ENCODE assay signal across 26 cellular contexts in genomic region chr2:32931945-32932709, GRCh38. TPM values are rescaled to one million over a fixed set of nuclear protein-coding genes. Genes with fewer than 3 reads are reported as not detected.
A peak's percentile ranks its signal among the peaks of the same experiment; 100 is the strongest.
DNase-seq lines count a peak whose midpoint lies in the region; ATAC-seq and TF ChIP-seq lines count a peak whose summit lies in the region.
"Had no signal": no experiment of that assay in that cellular context is flagged by ENCODE, and none has a peak within 500 bp of the region (broad histone marks: within the 10 kb centered on the region; RNA-seq: fewer than 3 reads in every experiment).

No MANE protein-coding gene starts in this region.

- H3K14ac ChIP-seq in H9 (ENCODE audit: insufficient read depth, low read length) = no peak overlapping the region
- no peak overlapping the region for H3K14ac ChIP-seq in trophoblast cell (ENCODE audit: low read length)

- H3K23ac ChIP-seq in H9 (ENCODE audit: insufficient read length, low read depth, low read length) = no peak overlapping the region
- H3K23ac ChIP-seq in trophoblast cell (ENCODE audit: low read length) = no peak overlapping the region

- H3K36me3 Mint-ChIP-seq in H9 (ENCODE audit: insufficient read depth in 1 of 3, low read depth in 3 of 3) = peaks cover 0 to 6% (median 0%) of the 10 kb centered on the region in 3 experiments; a peak in 3 of 7 replicates
- no peaks in the 10 kb centered on the region for H3K36me3 Mint-ChIP-seq in T-helper 2 cell treated with Interferon-gamma antibody and Interleukin-4, amounts not matched to agents 5 μg/mL and 100 μg/mL, for 36 hours (ENCODE audit: low read depth)
- H3K36me3 Mint-ChIP-seq: stimulated activated effector memory CD8-positive, alpha-beta T cell treated with anti-CD3 and anti-CD28 coated beads, Interleukin-12 subunit alpha, Interleukin-12 subunit beta, amount 100 ng/mL, for 72 hours had no signal

- DNase-seq in H9 (peak; percentile 52), PC-3 (peak; percentile 22), foreskin melanocyte (peak; percentile 21), trophoblast cell (peak in 1 of 2 donors; percentile 64), medulla oblongata (ENCODE audit: extremely low spot score) (no peak), body of pancreas (no peak)
- no peak for DNase-seq in T-helper 2 cell treated with Interferon-gamma antibody and Interleukin-4, amounts not matched to agents 5 μg/mL and 100 μg/mL, for 36 hours (ENCODE audit: low spot score)
- DNase-seq: activated CD8-positive, alpha-beta memory T cell treated with anti-CD3 and anti-CD28 coated beads, Interleukin-2, amount 50 U/mL, for 4 hours; activated naive CD4-positive, alpha-beta T cell treated with anti-CD3 and anti-CD28 coated beads, Interleukin-2, amount 50 U/mL, for 16 hours; anterior cingulate cortex; central memory CD4-positive, alpha-beta T cell; hypothalamus; KG1; mesenchymal stem cell; NCI-H1694 treated with DMSO at 0.1 percent for 48 hours; NCI-H2171 treated with DMSO at 0.1 percent for 48 hours; NCI-H526; nucleus accumbens; stimulated activated CD4-positive, alpha-beta T cell treated with anti-CD3 and anti-CD28 coated beads, Interleukin-2, amount 100 ng/mL, for 48 hours; T-helper 9 cell; uterus; WERI-Rb-1 had no signal

- no peak overlapping the region for H4K5ac ChIP-seq in H9 (ENCODE audit: insufficient read length, low read depth, low read length)

- peak overlapping the region; percentile 37 for H3K4me2 ChIP-seq in H9 (ENCODE audit: insufficient read depth, insufficient read length, low read length)
- H3K4me2 ChIP-seq in PC-3 (ENCODE audit: low read length) = peak overlapping the region; percentile 48
- H3K4me2 ChIP-seq in trophoblast cell (ENCODE audit: low read length) = no peak overlapping the region

- H4K91ac ChIP-seq in H9 (ENCODE audit: insufficient read length, low read depth, low read length) = no peak overlapping the region
- H4K91ac ChIP-seq in trophoblast cell (ENCODE audit: low read depth, low read length) = peak overlapping the region; percentile 16

- H3K27me3 Mint-ChIP-seq in H9 (ENCODE audit: low read depth) = no peaks in the 10 kb centered on the region
- H3K27me3 Mint-ChIP-seq in T-helper 2 cell treated with Interferon-gamma antibody and Interleukin-4, amounts not matched to agents 5 μg/mL and 100 μg/mL, for 36 hours (ENCODE audit: low read depth) = peaks cover 19% of the 10 kb centered on the region

- H3K56ac ChIP-seq in H9 (ENCODE audit: insufficient read length, low read depth, low read length) = no peak overlapping the region

- no peak overlapping the region for H3T11ph ChIP-seq in H9 (ENCODE audit: low read length)

- H3F3A ChIP-seq in PC-3 (ENCODE audit: low read length, unreplicated experiment) = no peaks in the 10 kb centered on the region

- H4K8ac ChIP-seq in H9 (replicated peaks; ENCODE audit: insufficient read length, low read depth, low read length) = no peak overlapping the region
- H4K8ac ChIP-seq in trophoblast cell (ENCODE audit: low read depth, low read length) = no peak overlapping the region

- no peak for TF ChIP-seq POLR2A in body of pancreas (IDR thresholded peaks at IDR 0.05)

- WGBS in H9 (ENCODE audit: extremely low coverage, insufficient read length, low lambda C conversion rate) = no CpG with 5 or more reads among the region's 12 CpGs
- WGBS in trophoblast cell (ENCODE audit: extremely low coverage, insufficient coverage, insufficient read length) = no CpG with 5 or more reads among the region's 12 CpGs
- 69% methylated on average over 12 of the region's 12 CpGs for WGBS in body of pancreas, 2 donors

- H3K27me3 ChIP-seq in H9 (ENCODE audit: insufficient read depth, low read length) (no peaks in the 10 kb centered on the region), PC-3 (ENCODE audit: low read length) (no peaks in the 10 kb centered on the region), trophoblast cell (ENCODE audit: insufficient read depth, low read length) (no peaks in the 10 kb centered on the region), body of pancreas (no peaks in the 10 kb centered on the region)
- H3K27me3 ChIP-seq: uterus had no signal

- H3K9me2 ChIP-seq in PC-3 (replicated peaks; ENCODE audit: low read length) = no peaks in the 10 kb centered on the region

- no peak overlapping the region for H2AFZ ChIP-seq in H9 (ENCODE audit: low read length)
- H2AFZ ChIP-seq in PC-3 (ENCODE audit: low read length) = peak overlapping the region; percentile 33; the same call in 1 of the 2 replicates
- no peak overlapping the region for H2AFZ ChIP-seq in trophoblast cell (ENCODE audit: insufficient read depth, low read length, poor library complexity)

- no peak overlapping the region for H4K12ac ChIP-seq in trophoblast cell (ENCODE audit: low read depth, low read length)

- no peak for TF ChIP-seq CTCF in H9 (conservative IDR thresholded peaks at IDR 0.05)
- no peak for TF ChIP-seq CTCF in PC-3 (conservative IDR thresholded peaks at IDR 0.05; ENCODE audit: low read depth, low read length)
- no peak for TF ChIP-seq CTCF in body of pancreas (IDR thresholded peaks at IDR 0.05)

- H3K36me3 ChIP-seq in PC-3 (ENCODE audit: low read depth, low read length) = no peaks in the 10 kb centered on the region
- H3K36me3 ChIP-seq in trophoblast cell (ENCODE audit: control insufficient read depth in 1 of 2, insufficient read depth in 2 of 2, low read length in 2 of 2) = no peaks in the 10 kb centered on the region
- H3K36me3 ChIP-seq in body of pancreas (replicated peaks in 1 of 2; ENCODE audit: insufficient read depth in 1 of 2, low read depth in 2 of 2) = no peaks in the 10 kb centered on the region
- H3K36me3 ChIP-seq: suprapubic skin, uterus, WERI-Rb-1 had no signal

- no peak overlapping the region for H3K9ac ChIP-seq in H9 (ENCODE audit: extremely low read depth, insufficient read length, low read length)
- H3K9ac ChIP-seq in PC-3 (ENCODE audit: low read length) = no peak overlapping the region
- no peak overlapping the region for H3K9ac ChIP-seq in trophoblast cell (ENCODE audit: low read length)

- intact Hi-C loops in PC-3 (cut with micrococcal nuclease) (no loop called here), body of pancreas (cut with DNase I) (no loop called here)

- no peak overlapping the region for H2BK12ac ChIP-seq in H9 (ENCODE audit: insufficient read length, low read depth, low read length)
- H2BK12ac ChIP-seq in trophoblast cell (ENCODE audit: low read length) = peak overlapping the region; percentile 20

- H3K4me3 ChIP-seq in PC-3 (ENCODE audit: low read length) (no peak overlapping the region), trophoblast cell (ENCODE audit: low read depth, low read length) (no peak overlapping the region), body of pancreas (no peak overlapping the region)
- H3K4me3 ChIP-seq: suprapubic skin, uterus had no signal

- H3K9me3 ChIP-seq in H9 (ENCODE audit: control insufficient read depth, low read depth, low read length) = no peaks in the 10 kb centered on the region
- no peaks in the 10 kb centered on the region for H3K9me3 ChIP-seq in PC-3 (ENCODE audit: low read length)
- no peaks in the 10 kb centered on the region for H3K9me3 ChIP-seq in trophoblast cell (ENCODE audit: insufficient read depth, low read depth, low read length)
- H3K9me3 ChIP-seq in body of pancreas = no peaks in the 10 kb centered on the region
- H3K9me3 ChIP-seq: suprapubic skin, uterus had no signal

- no peak for ATAC-seq in PC-3
- no peak for ATAC-seq in body of pancreas
- ATAC-seq: stimulated activated effector memory CD8-positive, alpha-beta T cell treated with anti-CD3 and anti-CD28 coated beads, Interleukin-12 subunit alpha, Interleukin-12 subunit beta, amount 100 ng/mL, for 72 hours had no signal

- H2BK120ac ChIP-seq in H9 (ENCODE audit: low read depth, low read length, poor library complexity, severe bottlenecking) (no peak overlapping the region), trophoblast cell (ENCODE audit: insufficient read depth, low read length, poor library complexity) (no peak overlapping the region)

- H3K4me3 Mint-ChIP-seq in H9 = peak overlapping the region in 1 of 2 experiments; percentile 64; a peak in 4 of 5 replicates
- H3K4me3 Mint-ChIP-seq in T-helper 2 cell treated with Interferon-gamma antibody and Interleukin-4, amounts not matched to agents 5 μg/mL and 100 μg/mL, for 36 hours = no peak overlapping the region
- H3K4me3 Mint-ChIP-seq: dendritic cell treated with granulocyte-macrophage colony-stimulating factor and Interleukin-4, amounts not matched to agents 40 ng/mL and 50 ng/mL, for 4 days; stimulated activated effector memory CD8-positive, alpha-beta T cell treated with anti-CD3 and anti-CD28 coated beads, Interleukin-12 subunit alpha, Interleukin-12 subunit beta, amount 100 ng/mL, for 72 hours had no signal

- POLR2A ChIA-PET in PC-3 (lab: Charles Lee; ENCODE audit: unreplicated experiment) = no interaction called here

- H3K4me1 ChIP-seq in H9 (ENCODE audit: insufficient read depth, low read length) = peaks cover 10% of the 10 kb centered on the region; the same call in 1 of the 2 replicates
- peaks cover 12% of the 10 kb centered on the region; the same call in 1 of the 2 replicates for H3K4me1 ChIP-seq in PC-3 (ENCODE audit: insufficient read depth, low read length)
- H3K4me1 ChIP-seq in trophoblast cell (ENCODE audit: control insufficient read depth in 1 of 2, insufficient read depth in 2 of 2, low read length in 2 of 2) = peaks cover 10 to 21% of the 10 kb centered on the region in 2 experiments
- H3K4me1 ChIP-seq in body of pancreas = no peaks in the 10 kb centered on the region
- H3K4me1 ChIP-seq: suprapubic skin, uterus had no signal

- H3K79me1 ChIP-seq in H9 (ENCODE audit: insufficient read depth, low read depth, low read length, poor library complexity, severe bottlenecking) (no peaks in the 10 kb centered on the region), trophoblast cell (ENCODE audit: low read length) (peaks cover 9% of the 10 kb centered on the region)

- H2AK5ac ChIP-seq in H9 (ENCODE audit: insufficient read length, low read length) (no peak overlapping the region), trophoblast cell (ENCODE audit: low read length) (no peak overlapping the region)

- peaks cover 43 to 45% of the 10 kb centered on the region in 2 experiments for H3K4me1 Mint-ChIP-seq in H9
- H3K4me1 Mint-ChIP-seq in T-helper 2 cell treated with Interferon-gamma antibody and Interleukin-4, amounts not matched to agents 5 μg/mL and 100 μg/mL, for 36 hours (ENCODE audit: low read depth) = peaks cover 3% of the 10 kb centered on the region

- H3K23me2 ChIP-seq in H9 (ENCODE audit: insufficient read length, low read depth, low read length, poor library complexity, severe bottlenecking) = no peaks in the 10 kb centered on the region

- H2BK15ac ChIP-seq in H9 (ENCODE audit: low read depth, low read length) = no peak overlapping the region

- no peak overlapping the region for H2BK20ac ChIP-seq in H9 (ENCODE audit: low read depth, low read length, poor library complexity, severe bottlenecking)

- no peaks in the 10 kb centered on the region for H4K20me1 ChIP-seq in H9 (ENCODE audit: control insufficient read depth, insufficient read depth, insufficient read length)
- H4K20me1 ChIP-seq in PC-3 (ENCODE audit: low read length) = no peaks in the 10 kb centered on the region

- CTCF ChIA-PET in PC-3 (lab: Charles Lee) = no interaction called here

- H3K79me2 ChIP-seq in H9 (ENCODE audit: insufficient read depth, low read length) (no peaks in the 10 kb centered on the region), PC-3 (ENCODE audit: low read length) (no peaks in the 10 kb centered on the region), trophoblast cell (ENCODE audit: control insufficient read depth, insufficient read depth, low read length, poor library complexity) (no peaks in the 10 kb centered on the region)

- no peak overlapping the region for H2BK5ac ChIP-seq in H9 (ENCODE audit: insufficient read length, low read length)
- H2BK5ac ChIP-seq in trophoblast cell (ENCODE audit: low read depth, low read length, poor library complexity) = no peak overlapping the region

- H3K4ac ChIP-seq in H9 (ENCODE audit: low read depth, low read length) (no peak overlapping the region), trophoblast cell (ENCODE audit: low read depth, low read length) (no peak overlapping the region)

- no TSS peak for BruUV-seq in PC-3 (replicated peaks; lab: Mats Ljungman, UMichigan)

- H3K9me3 Mint-ChIP-seq in H9 = no peaks in the 10 kb centered on the region
- no peaks in the 10 kb centered on the region for H3K9me3 Mint-ChIP-seq in T-helper 2 cell treated with Interferon-gamma antibody and Interleukin-4, amounts not matched to agents 5 μg/mL and 100 μg/mL, for 36 hours
- H3K9me3 Mint-ChIP-seq: dendritic cell treated with granulocyte-macrophage colony-stimulating factor and Interleukin-4, amounts not matched to agents 40 ng/mL and 50 ng/mL, for 4 days; stimulated activated effector memory CD8-positive, alpha-beta T cell treated with anti-CD3 and anti-CD28 coated beads, Interleukin-12 subunit alpha, Interleukin-12 subunit beta, amount 100 ng/mL, for 72 hours had no signal

- no peak overlapping the region for H3K18ac ChIP-seq in H9 (ENCODE audit: insufficient read length, low read depth, low read length)
- H3K18ac ChIP-seq in trophoblast cell (ENCODE audit: low read length) = no peak overlapping the region

- H3K27ac Mint-ChIP-seq in H9 = peak overlapping the region; percentile 86 to 96 (median 92)
- no peak overlapping the region for H3K27ac Mint-ChIP-seq in T-helper 2 cell treated with Interferon-gamma antibody and Interleukin-4, amounts not matched to agents 5 μg/mL and 100 μg/mL, for 36 hours
- H3K27ac Mint-ChIP-seq: dendritic cell treated with granulocyte-macrophage colony-stimulating factor and Interleukin-4, amounts not matched to agents 40 ng/mL and 50 ng/mL, for 4 days; stimulated activated effector memory CD8-positive, alpha-beta T cell treated with anti-CD3 and anti-CD28 coated beads, Interleukin-12 subunit alpha, Interleukin-12 subunit beta, amount 100 ng/mL, for 72 hours had no signal

- no peak overlapping the region for H3K27ac ChIP-seq in H9 (ENCODE audit: insufficient read length, low read depth, low read length)
- H3K27ac ChIP-seq in PC-3 (ENCODE audit: low read length) = no peak overlapping the region
- no peak overlapping the region for H3K27ac ChIP-seq in trophoblast cell (ENCODE audit: low read depth, low read length)
- H3K27ac ChIP-seq in body of pancreas = no peak overlapping the region
- H3K27ac ChIP-seq: RWPE1, suprapubic skin, uterus, WERI-Rb-1 had no signal

RNA-seq across cellular contexts. Expression of gene LTBP1, which starts 14.6 kb away (rescaled TPM):
- total RNA-seq in H9 (2021) (27.3 and 28.5 TPM in 2 replicates), PC-3 (2014; rRNA removed) (34.0 and 45.9 TPM in 2 replicates), body of pancreas (10 to 100 TPM in 1 of 2 donors, 1 to 10 TPM in 1; 8.8 to 10.2 TPM)
- 26.6 and 27.0 TPM in 2 replicates for polyA plus RNA-seq in trophoblast cell (2013)

Comparison
In these comparisons a context has a peak if more than half of its experiments do, and no peak if none do; other contexts are left out.
1. DNase-seq: peak in H9 (single experiment), PC-3 (single experiment) and foreskin melanocyte (single experiment); none in medulla oblongata (single experiment), T-helper 2 cell treated with Interferon-gamma antibody and Interleukin-4, amounts not matched to agents 5 μg/mL and 100 μg/mL, for 36 hours (single experiment) and body of pancreas (0 of 4).